20 cellular contexts compared by ENCODE assay signal in the genomic region with DNA sequence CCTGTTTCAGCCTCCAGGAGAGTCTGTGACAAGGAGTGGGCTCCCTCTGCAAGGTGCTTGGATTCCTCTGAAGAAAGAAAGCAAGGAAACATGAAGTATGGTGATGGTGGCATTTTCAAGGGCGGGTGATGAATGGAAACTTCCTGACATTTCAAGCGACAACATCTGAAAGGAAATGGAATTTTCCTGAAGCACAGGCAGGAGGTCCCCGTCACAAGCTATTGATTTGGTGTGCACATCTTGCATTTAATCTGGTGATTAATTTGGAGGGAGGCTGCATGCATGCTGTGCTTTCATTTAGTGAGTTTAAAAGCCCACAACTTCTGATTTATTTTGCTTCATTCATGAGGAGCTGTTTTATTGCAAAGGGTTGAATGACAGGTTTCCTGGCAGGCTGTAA.
"Had no signal": no experiment of that assay in that cellular context is flagged by ENCODE, and none has a peak within 500 bp of the region (broad histone marks: within the 10 kb centered on the region; RNA-seq: fewer than 3 reads in every experiment).

No MANE protein-coding gene starts in this region.

- H3K27me3 ChIP-seq: breast epithelium, esophagus squamous epithelium, right atrium auricular region, tibial artery, uterus had no signal

- H3K27me3 Mint-ChIP-seq: activated B cell treated with CpG ODN at 0.5 μM for 24 hours; stimulated activated naive B cell treated with anti-CD40 and anti-IgM and Interleukin-4, amounts not matched to agents 10 μg/mL and 1 μg/mL and 100 μg/mL, for 72 hours had no signal

- H3K27ac Mint-ChIP-seq: activated B cell treated with CpG ODN at 0.5 μM for 24 hours; activated CD4-positive, alpha-beta T cell treated with anti-CD3 and anti-CD28 coated beads, Interleukin-2, amount 10 ng/mL, durations not matched to agents 24 days and 14 days; activated T-helper 1 cell treated with anti-CD3 and anti-CD28 coated beads, Interleukin-12 subunit alpha, Interleukin-12 subunit beta, Interleukin-2, Interleukin-4 antibody, amounts not matched to agents 30 ng/mL and 10 ng/mL and 1 ng/mL, durations not matched to agents 14 hours and 24 hours and 36 hours; immature natural killer cell; naive thymus-derived CD4-positive, alpha-beta T cell; stimulated activated naive B cell treated with anti-CD40 and anti-IgM and Interleukin-4, amounts not matched to agents 10 μg/mL and 1 μg/mL and 100 μg/mL, for 72 hours had no signal

- H3K36me3 ChIP-seq: breast epithelium, esophagus squamous epithelium, lower lobe of right lung, right atrium auricular region, tibial artery, uterus had no signal

- H3K9me3 ChIP-seq: breast epithelium, esophagus squamous epithelium, lower lobe of right lung, mucosa of descending colon, right atrium auricular region, tibial artery, uterus had no signal

- H3K4me1 ChIP-seq: breast epithelium, esophagus squamous epithelium, lower lobe of right lung, uterus had no signal

- DNase-seq: activated B cell treated with CpG ODN at 0.5 μM for 24 hours; activated CD4-positive, alpha-beta T cell treated with anti-CD3 and anti-CD28 coated beads, Interleukin-2, amount 10 ng/mL, durations not matched to agents 24 days and 14 days; activated CD8-positive, alpha-beta memory T cell treated with anti-CD3 and anti-CD28 coated beads for 24 hours; aorta; esophagus squamous epithelium; foreskin fibroblast; immature natural killer cell; lower lobe of right lung; mucosa of descending colon; naive thymus-derived CD4-positive, alpha-beta T cell; nucleus accumbens; posterior cingulate gyrus; stimulated activated CD4-positive, alpha-beta T cell treated with anti-CD3 and anti-CD28 coated beads, Interleukin-4, amount 100 ng/mL, for 1 hour; stimulated activated naive B cell treated with anti-CD40 and anti-IgM and Interleukin-4, amounts not matched to agents 10 μg/mL and 1 μg/mL and 100 μg/mL, for 72 hours; T-helper 2 cell; tibial artery; uterus had no signal

- H3K36me3 Mint-ChIP-seq: stimulated activated naive B cell treated with anti-CD40 and anti-IgM and Interleukin-4, amounts not matched to agents 10 μg/mL and 1 μg/mL and 100 μg/mL, for 72 hours had no signal

- H3K4me3 Mint-ChIP-seq: activated B cell treated with CpG ODN at 0.5 μM for 24 hours; activated CD4-positive, alpha-beta T cell treated with anti-CD3 and anti-CD28 coated beads, Interleukin-2, amount 10 ng/mL, durations not matched to agents 24 days and 14 days; activated T-helper 1 cell treated with anti-CD3 and anti-CD28 coated beads, Interleukin-12 subunit alpha, Interleukin-12 subunit beta, Interleukin-2, Interleukin-4 antibody, amounts not matched to agents 30 ng/mL and 10 ng/mL and 1 ng/mL, durations not matched to agents 14 hours and 24 hours and 36 hours; immature natural killer cell; naive thymus-derived CD4-positive, alpha-beta T cell; stimulated activated naive B cell treated with anti-CD40 and anti-IgM and Interleukin-4, amounts not matched to agents 10 μg/mL and 1 μg/mL and 100 μg/mL, for 72 hours had no signal

- H3K27ac ChIP-seq: breast epithelium, esophagus squamous epithelium, lower lobe of right lung, right atrium auricular region, tibial artery, uterus had no signal

- H3K9me3 Mint-ChIP-seq: activated B cell treated with CpG ODN at 0.5 μM for 24 hours, immature natural killer cell had no signal

- ATAC-seq: lower lobe of right lung; mucosa of descending colon; naive thymus-derived CD4-positive, alpha-beta T cell; stimulated activated naive B cell treated with anti-CD40 and anti-IgM and Interleukin-4, amounts not matched to agents 10 μg/mL and 1 μg/mL and 100 μg/mL, for 72 hours had no signal

- H3K4me3 ChIP-seq: breast epithelium, esophagus squamous epithelium, lower lobe of right lung, mucosa of descending colon, right atrium auricular region, tibial artery, uterus had no signal
